8 cellular contexts compared by ENCODE assay signal in genomic region chr17:29778936-29779811, GRCh38.
DNase-seq lines count a peak whose midpoint lies in the region; ATAC-seq and TF ChIP-seq lines count a peak whose summit lies in the region.

No MANE protein-coding gene starts in this region.

- H3K9me3 ChIP-seq in gastrocnemius medialis, result no peaks in the 10 kb centered on the region

- peaks cover 9 to 13% of the 10 kb centered on the region in 2 donors for H3K4me1 ChIP-seq in gastrocnemius medialis

- ATAC-seq in left ventricle myocardium superior (peak; percentile 96), gastrocnemius medialis (peak; percentile 96), HG03521 (IDR thresholded peaks at IDR 0.05; ENCODE audit: unreplicated experiment) (no peak)

- TF ChIP-seq POLR2A in gastrocnemius medialis (IDR thresholded peaks at IDR 0.05), result no peak

- in situ Hi-C loops in gastrocnemius medialis (cut with MboI; ENCODE audit: low sequenced_read_pairs in 4 of 4), result loop anchor here in 3 of 4 donors (10.0 to 25.0 kb wide), 5 partner anchors 134 to 417 kb away; partner anchors contain the start of genes CORO6 (in 1 of the 3) and TAOK1 (in 1 of the 3)

- H3K4me3 ChIP-seq in GM12875 (ENCODE audit: low read depth, low read length) (no peak overlapping the region), gastrocnemius medialis (no peak overlapping the region)

- no peaks in the 10 kb centered on the region for H3K36me3 ChIP-seq in gastrocnemius medialis

- intact Hi-C loops in left ventricle myocardium superior (cut with micrococcal nuclease), result loop anchor here (1.0 kb wide), 1 partner anchor 140 kb away; no protein-coding TSS in a partner anchor
- intact Hi-C loops in gastrocnemius medialis (cut with DNase I; ENCODE audit: low total_unique reads), result loop anchor here (1.0 to 10.0 kb wide), 4 partner anchors 140 to 384 kb away; partner anchors contain the start of gene TAOK1

- peak overlapping the region; percentile 76 to 84 (median 79) for H3K27ac ChIP-seq in gastrocnemius medialis

- no peaks in the 10 kb centered on the region for H3K27me3 ChIP-seq in gastrocnemius medialis

- DNase-seq in 8988T (peak; percentile 32), NAMALWA (ENCODE audit: low spot score) (peak; percentile 86), T-helper 2 cell (peak; percentile 45 to 75 (median 61)), amniotic epithelial cell (ENCODE audit: low read depth) (peak; percentile 48), left ventricle myocardium superior (peak; percentile 80), gastrocnemius medialis (peak; percentile 72 to 79)

- TF ChIP-seq CTCF in GM12875 (IDR thresholded peaks at IDR 0.05; ENCODE audit: borderline replicate concordance, insufficient read depth, low read depth, low read length) (peak; percentile 69), gastrocnemius medialis (IDR thresholded peaks at IDR 0.05 in 4 of 5, conservative IDR thresholded peaks at IDR 0.05 in 1 of 5) (peak; percentile 71 to 96 (median 87))

Comparison
In these comparisons a context has a peak if more than half of its experiments do, and no peak if none do; other contexts are left out.
1. DNase-seq: peak in every context shown above with its lines; median percentile 86 in NAMALWA; 80 in left ventricle myocardium superior; 76 in gastrocnemius medialis; 61 in T-helper 2 cell; 48 in amniotic epithelial cell; 32 in 8988T.